8 cellular contexts compared by ENCODE assay signal in the genomic region with DNA sequence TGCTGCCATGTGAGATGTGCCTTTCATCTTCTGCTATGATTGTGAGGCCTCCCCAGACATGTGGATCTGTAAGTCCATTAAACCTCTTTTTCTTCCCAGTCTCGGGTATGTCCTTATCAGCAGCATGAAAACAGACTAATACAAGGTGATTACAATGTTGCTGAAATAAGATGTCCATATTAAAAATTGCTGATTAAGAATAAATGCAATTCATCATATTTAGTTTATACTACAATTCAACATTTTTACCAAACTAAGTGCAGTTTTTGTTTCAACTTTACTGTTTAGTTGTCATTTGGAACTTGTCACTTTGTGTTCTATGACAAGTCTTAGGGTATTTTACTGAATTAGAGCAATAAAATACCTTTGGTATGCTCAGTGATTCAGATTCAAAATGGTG.
"Had no signal": no experiment of that assay in that cellular context is flagged by ENCODE, and none has a peak within 500 bp of the region (broad histone marks: within the 10 kb centered on the region; RNA-seq: fewer than 3 reads in every experiment).

No MANE protein-coding gene starts in this region.

- ATAC-seq: HCT116 had no signal

- H3K4me3 ChIP-seq: GM23248, HAP-1 had no signal

- H3K4me1 ChIP-seq: HAP-1 had no signal

- H3K27ac ChIP-seq: GM23248, HL-60 had no signal

- DNase-seq: GM23248, GOT3, H7, HFFc6, KG1 had no signal

- H2AFZ ChIP-seq: GM23248 had no signal

- H3K9me3 ChIP-seq: HAP-1 had no signal

- H3K9ac ChIP-seq: GM23248 had no signal

- H3K36me3 ChIP-seq: HAP-1 had no signal
